Comparison of ENCODE assay signal across 11 cellular contexts in genomic region chr4:159178147-159178541, GRCh38.
DNase-seq lines count a peak whose midpoint lies in the region; ATAC-seq, FAIRE-seq and TF ChIP-seq lines count a peak whose summit lies in the region.
"Had no signal": no experiment of that assay in that cellular context is flagged by ENCODE, and none has a peak within 500 bp of the region (broad histone marks: within the 10 kb centered on the region; RNA-seq: fewer than 3 reads in every experiment).

No MANE protein-coding gene starts in this region.

- no peak overlapping the region for H3K27ac ChIP-seq in right cardiac atrium (ENCODE audit: low read length)
- H3K27ac ChIP-seq in endodermal cell (ENCODE audit: low read depth, low read length) = no peak overlapping the region
- no peak overlapping the region for H3K27ac ChIP-seq in pancreas
- no peak overlapping the region for H3K27ac ChIP-seq in testis
- no peak overlapping the region for H3K27ac ChIP-seq in hepatocyte

- DNase-seq in GM03348 (ENCODE audit: low spot score) = peak; percentile 28
- peak; percentile 70 for DNase-seq in NCI-H2171 treated with DMSO at 0.1 percent for 48 hours (lab: John Stamatoyannopoulos, UW)
- no peak for DNase-seq in right cardiac atrium
- DNase-seq in endodermal cell = no peak
- no peak for DNase-seq in pancreas
- no peak for DNase-seq in testis
- DNase-seq in hepatocyte (ENCODE audit: low spot score) = no peak
- DNase-seq: effector memory CD8-positive, alpha-beta T cell; H9 had no signal

- H3K4me1 Mint-ChIP-seq in endodermal cell = peaks cover 42% of the 10 kb centered on the region

- peaks cover 47% of the 10 kb centered on the region for H4K20me1 ChIP-seq in hepatocyte (ENCODE audit: insufficient read depth, poor library complexity, severe bottlenecking)

- no peak overlapping the region for H3K4me2 ChIP-seq in hepatocyte

- no peaks in the 10 kb centered on the region for H3K9me3 Mint-ChIP-seq in endodermal cell
- H3K9me3 Mint-ChIP-seq: effector memory CD8-positive, alpha-beta T cell; H9; T-helper 1 cell treated with Interleukin-12 subunit alpha and Interleukin-12 subunit beta and Interleukin-4 antibody, amounts not matched to agents 30 μg/mL and 1 μg/mL, for 36 hours had no signal

- intact Hi-C loops in right cardiac atrium (cut with DNase I) = loop anchor here in 3 of 4 donors (5.0 to 10.0 kb wide), 4 partner anchors 73 to 453 kb away; partner anchors contain the start of genes RAPGEF2 (in 2 of the 3) and PPID (in 1 of the 3)
- intact Hi-C loops in pancreas (cut with DNase I) = loop anchor here in 1 of 3 donors (10.0 kb wide), 1 partner anchor 323 kb away; no protein-coding TSS in a partner anchor
- intact Hi-C loops in testis (cut with DNase I; ENCODE audit: low total_unique reads) = no loop called here

- no peak overlapping the region for H3K9ac ChIP-seq in endodermal cell (ENCODE audit: extremely low read depth, low read length, poor library complexity, severe bottlenecking)

- H3K27me3 Mint-ChIP-seq in endodermal cell (ENCODE audit: insufficient read depth) = no peaks in the 10 kb centered on the region
- H3K27me3 Mint-ChIP-seq: effector memory CD8-positive, alpha-beta T cell had no signal

- no peaks in the 10 kb centered on the region for H3K36me3 Mint-ChIP-seq in endodermal cell (ENCODE audit: low read depth)

- H3K36me3 ChIP-seq in endodermal cell (ENCODE audit: control insufficient read depth, insufficient read depth, low read length) = no peaks in the 10 kb centered on the region
- no peaks in the 10 kb centered on the region for H3K36me3 ChIP-seq in pancreas
- no peaks in the 10 kb centered on the region for H3K36me3 ChIP-seq in testis (ENCODE audit: low read depth, missing control alignments)
- H3K36me3 ChIP-seq in hepatocyte (replicated peaks; ENCODE audit: insufficient read depth, low read depth) = no peaks in the 10 kb centered on the region

- whole genome bisulfite sequencing in right cardiac atrium = 52% methylated on average over 2 of the region's 2 CpGs
- 94 to 100% methylated on average over 1 to 2 of the region's 2 CpGs for WGBS in endodermal cell (ENCODE audit: insufficient coverage in 1 of 2, insufficient read length in 1 of 2), 2 experiments
- 74 to 77% methylated on average over 2 of the region's 2 CpGs for WGBS in pancreas, 2 donors
- 80 to 88% methylated on average over 2 of the region's 2 CpGs for WGBS in testis, 2 donors
- 89% methylated on average over 2 of the region's 2 CpGs for WGBS in hepatocyte (ENCODE audit: low lambda C conversion rate, missing lambda C conversion rate)

- peak; percentile 35 for ATAC-seq in GM21825 (IDR thresholded peaks at IDR 0.05; ENCODE audit: unreplicated experiment)
- peak; percentile 21 to 69 for ATAC-seq in right cardiac atrium
- ATAC-seq in pancreas = no peak
- ATAC-seq: effector memory CD8-positive, alpha-beta T cell had no signal

- H3K27me3 ChIP-seq in right cardiac atrium (ENCODE audit: control insufficient read depth, insufficient read depth) = no peaks in the 10 kb centered on the region
- H3K27me3 ChIP-seq in endodermal cell (ENCODE audit: control insufficient read depth, insufficient read depth, low read length, poor library complexity, severe bottlenecking) = no peaks in the 10 kb centered on the region
- no peaks in the 10 kb centered on the region for H3K27me3 ChIP-seq in pancreas
- no peaks in the 10 kb centered on the region for H3K27me3 ChIP-seq in testis
- H3K27me3 ChIP-seq in hepatocyte = no peaks in the 10 kb centered on the region

- no peak overlapping the region for H3K4me3 Mint-ChIP-seq in endodermal cell
- H3K4me3 Mint-ChIP-seq: effector memory CD8-positive, alpha-beta T cell; H9; T-helper 1 cell treated with Interleukin-12 subunit alpha and Interleukin-12 subunit beta and Interleukin-4 antibody, amounts not matched to agents 30 μg/mL and 1 μg/mL, for 36 hours had no signal

- H3K9me2 ChIP-seq in hepatocyte (replicated peaks; ENCODE audit: insufficient read depth) = no peaks in the 10 kb centered on the region

- H3K79me2 ChIP-seq in hepatocyte = peaks cover 92% of the 10 kb centered on the region

- H3K4me1 ChIP-seq in right cardiac atrium (ENCODE audit: control insufficient read depth, insufficient read depth, low read length) = peaks cover 8% of the 10 kb centered on the region
- peaks cover 2% of the 10 kb centered on the region for H3K4me1 ChIP-seq in endodermal cell (ENCODE audit: control insufficient read depth, insufficient read depth, low read length)
- H3K4me1 ChIP-seq in pancreas = peaks cover 15 to 23% (median 17%) of the 10 kb centered on the region in 3 donors
- H3K4me1 ChIP-seq in testis = no peaks in the 10 kb centered on the region
- peaks cover 12% of the 10 kb centered on the region for H3K4me1 ChIP-seq in hepatocyte (ENCODE audit: insufficient read depth)

- H3K4me3 ChIP-seq in right cardiac atrium (ENCODE audit: low read length) (no peak overlapping the region), endodermal cell (ENCODE audit: low read length) (no peak overlapping the region), pancreas (no peak overlapping the region), testis (no peak overlapping the region), hepatocyte (no peak overlapping the region)

- no peak overlapping the region for H2AFZ ChIP-seq in hepatocyte

- H3K9me3 ChIP-seq in right cardiac atrium (ENCODE audit: control insufficient read depth, low read length) (no peaks in the 10 kb centered on the region), endodermal cell (ENCODE audit: control insufficient read depth, low read length) (no peaks in the 10 kb centered on the region), pancreas (no peaks in the 10 kb centered on the region), testis (no peaks in the 10 kb centered on the region), hepatocyte (ENCODE audit: low read depth) (no peaks in the 10 kb centered on the region)

- no peak overlapping the region for H3K27ac Mint-ChIP-seq in endodermal cell
- H3K27ac Mint-ChIP-seq: T-helper 1 cell treated with Interleukin-12 subunit alpha and Interleukin-12 subunit beta and Interleukin-4 antibody, amounts not matched to agents 30 μg/mL and 1 μg/mL, for 36 hours had no signal

- no peak for TF ChIP-seq POLR2A in testis (IDR thresholded peaks at IDR 0.05)

- TF ChIP-seq CTCF in endodermal cell (conservative IDR thresholded peaks at IDR 0.05) (no peak), pancreas (IDR thresholded peaks at IDR 0.05) (no peak), testis (IDR thresholded peaks at IDR 0.05) (no peak), hepatocyte (IDR thresholded peaks at IDR 0.05; ENCODE audit: poor library complexity) (no peak)

- FAIRE-seq in pancreas (lab: Jason Lieb, UNC) = no peak

Comparison
In these comparisons a context has a peak if more than half of its experiments do, and no peak if none do; other contexts are left out.
1. DNase-seq: peak in GM03348 (single experiment) and NCI-H2171 treated with DMSO at 0.1 percent for 48 hours (single experiment); none in right cardiac atrium (0 of 3), endodermal cell (single experiment), pancreas (0 of 6), testis (single experiment) and hepatocyte (single experiment).
2. ATAC-seq: peak in GM21825 (single experiment) and right cardiac atrium (2 of 2); none in pancreas (0 of 4).